Comparison of ENCODE assay signal across 27 cellular contexts in genomic region chr10:97034958-97035769, GRCh38.
"Had no signal": no experiment of that assay in that cellular context is flagged by ENCODE, and none has a peak within 500 bp of the region (broad histone marks: within the 10 kb centered on the region; RNA-seq: fewer than 3 reads in every experiment).

No MANE protein-coding gene starts in this region.

- H3K4me2 ChIP-seq: SK-N-SH had no signal

- H3K9me3 ChIP-seq: ascending aorta, Peyer's patch, SJCRH30, SK-N-SH had no signal

- H3K4me1 ChIP-seq: ascending aorta, SJCRH30 had no signal

- H3K36me3 Mint-ChIP-seq: activated naive CD4-positive, alpha-beta T cell treated with anti-CD3 and anti-CD28 coated beads, Interleukin-2, amount 10 ng/mL, durations not matched to agents 7 days and 5 days had no signal

- DNase-seq: activated CD4-positive, alpha-beta T cell treated with anti-CD3 and anti-CD28 coated beads for 4 hours; activated CD8-positive, alpha-beta memory T cell treated with anti-CD3 and anti-CD28 coated beads, Interleukin-2, amount 50 U/mL, for 48 hours; activated CD8-positive, alpha-beta T cell treated with anti-CD3 and anti-CD28 coated beads for 36 hours; activated gamma-delta T cell; activated naive CD4-positive, alpha-beta T cell treated with anti-CD3 and anti-CD28 coated beads, Interleukin-2, amount 10 ng/mL, durations not matched to agents 7 days and 5 days; activated T-cell treated with anti-CD3 and anti-CD28 coated beads, Interleukin-2, amount 50 U/mL, for 4 hours; Karpas-422; MM.1S; NCI-H1930; NCI-H2107; NCI-H2171 treated with DMSO at 0.1 percent for 48 hours; NCI-H226; NCI-H526; NCI-H774; NK-92 treated with Interleukin-12 subunit alpha and Interleukin-12 subunit beta, amount 100 ng/mL, for 24 hours; Peyer's patch; Right ventricle myocardium superior; SJCRH30; SK-N-SH; T-helper 1 cell had no signal

- H3K27ac ChIP-seq: ascending aorta, Peyer's patch, RWPE1, SJCRH30 had no signal

- H3K36me3 ChIP-seq: ascending aorta, Peyer's patch, SJCRH30 had no signal

- H3K4me3 ChIP-seq: ascending aorta, K562, Peyer's patch, SJCRH30 had no signal

- H3K27me3 ChIP-seq: ascending aorta, Peyer's patch, SJCRH30 had no signal

- H3K9ac ChIP-seq: SK-N-SH had no signal

- H3K9me3 Mint-ChIP-seq: activated CD8-positive, alpha-beta T cell treated with anti-CD3 and anti-CD28 coated beads for 36 hours; activated naive CD4-positive, alpha-beta T cell treated with anti-CD3 and anti-CD28 coated beads, Interleukin-2, amount 10 ng/mL, durations not matched to agents 7 days and 5 days; activated T-cell treated with anti-CD3 and anti-CD28 coated beads, Interleukin-2, amount 50 U/mL, for 4 hours; activated T-helper 17 cell treated with anti-CD3 and anti-CD28 coated beads, Interleukin-2, amount 50 U/mL, for 72 hours; brain; central memory CD8-positive, alpha-beta T cell had no signal

- ATAC-seq: activated CD4-positive, CD25-positive, alpha-beta regulatory T cell treated with anti-CD3 and anti-CD28 coated beads, Interleukin-2, amount 50 U/mL, for 24 hours; activated CD8-positive, alpha-beta T cell treated with anti-CD3 and anti-CD28 coated beads for 36 hours; activated T-cell treated with anti-CD3 and anti-CD28 coated beads, Interleukin-2, amount 50 U/mL, for 4 hours; activated T-helper 17 cell treated with anti-CD3 and anti-CD28 coated beads, Interleukin-2, amount 50 U/mL, for 72 hours; K562 had no signal

- H3K4me3 Mint-ChIP-seq: activated CD8-positive, alpha-beta T cell treated with anti-CD3 and anti-CD28 coated beads for 36 hours; activated naive CD4-positive, alpha-beta T cell treated with anti-CD3 and anti-CD28 coated beads, Interleukin-2, amount 10 ng/mL, durations not matched to agents 7 days and 5 days; activated T-cell treated with anti-CD3 and anti-CD28 coated beads, Interleukin-2, amount 50 U/mL, for 4 hours; activated T-helper 17 cell treated with anti-CD3 and anti-CD28 coated beads, Interleukin-2, amount 50 U/mL, for 72 hours; brain; central memory CD8-positive, alpha-beta T cell had no signal

- H3K27ac Mint-ChIP-seq: activated CD8-positive, alpha-beta T cell treated with anti-CD3 and anti-CD28 coated beads for 36 hours; activated naive CD4-positive, alpha-beta T cell treated with anti-CD3 and anti-CD28 coated beads, Interleukin-2, amount 10 ng/mL, durations not matched to agents 7 days and 5 days; activated T-helper 17 cell treated with anti-CD3 and anti-CD28 coated beads, Interleukin-2, amount 50 U/mL, for 72 hours; brain had no signal
